ENCODE assay signal across 24 cellular contexts in the genomic region with DNA sequence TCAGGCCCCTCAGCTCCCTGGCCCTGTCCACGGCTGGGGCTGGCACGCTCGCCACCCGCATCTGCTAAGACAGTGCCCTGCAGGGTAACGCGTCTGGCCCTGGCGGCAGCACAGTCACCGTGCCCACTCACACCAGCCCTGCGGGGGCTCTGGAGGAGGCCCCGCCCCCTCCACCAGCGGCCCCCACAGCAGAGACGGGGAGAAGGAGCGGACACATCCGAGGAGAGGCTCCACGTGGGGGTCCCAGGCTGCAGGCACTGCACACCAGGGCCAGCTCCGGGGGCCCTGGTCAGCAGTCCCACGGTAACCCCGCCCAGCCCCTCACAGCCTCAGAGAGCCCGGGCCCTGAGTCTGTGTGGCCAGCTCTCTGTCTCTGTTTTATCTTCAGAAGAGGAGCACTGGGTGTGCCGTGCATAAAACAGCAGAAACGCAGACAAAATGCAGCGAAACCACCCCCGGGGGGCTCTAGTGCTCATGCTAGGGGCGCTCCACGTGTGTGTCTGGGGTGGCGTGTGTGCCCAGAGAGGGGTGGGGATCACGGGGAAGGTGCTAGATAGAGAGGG.
"Had no signal": no experiment of that assay in that cellular context is flagged by ENCODE, and none has a peak within 500 bp of the region (broad histone marks: within the 10 kb centered on the region; RNA-seq: fewer than 3 reads in every experiment).

No MANE protein-coding gene starts in this region.

- H3K4me3 ChIP-seq: gastrocnemius medialis, heart left ventricle, hepatocyte, lung, mucosa of descending colon, psoas muscle, sigmoid colon, testis, tibial artery had no signal

- H3K27me3 ChIP-seq: gastrocnemius medialis, heart left ventricle, hepatocyte, sigmoid colon, testis, tibial artery had no signal

- H3K27ac Mint-ChIP-seq: memory B cell; mesothelial cell of epicardium; naive B cell; natural killer cell treated with Interleukin-12 subunit alpha and Interleukin-12 subunit beta and Interleukin-15 and Interleukin-18, amount 100 ng/mL, for 72 hours; stimulated activated effector memory CD8-positive, alpha-beta T cell treated with anti-CD3 and anti-CD28 coated beads, Interleukin-12 subunit alpha, Interleukin-12 subunit beta, amount 100 ng/mL, for 72 hours; type B pancreatic cell had no signal

- H3K9me3 Mint-ChIP-seq: memory B cell; natural killer cell treated with Interleukin-12 subunit alpha and Interleukin-12 subunit beta and Interleukin-15 and Interleukin-18, amount 100 ng/mL, for 72 hours; neural crest cell; stimulated activated effector memory CD8-positive, alpha-beta T cell treated with anti-CD3 and anti-CD28 coated beads, Interleukin-12 subunit alpha, Interleukin-12 subunit beta, amount 100 ng/mL, for 72 hours; type B pancreatic cell had no signal

- H3K27ac ChIP-seq: gastrocnemius medialis, heart left ventricle, hepatocyte, psoas muscle, sigmoid colon, testis, tibial artery had no signal

- ATAC-seq: gastrocnemius medialis; heart left ventricle; left lobe of liver; mucosa of descending colon; psoas muscle; right cardiac atrium; stimulated activated effector memory CD8-positive, alpha-beta T cell treated with anti-CD3 and anti-CD28 coated beads, Interleukin-12 subunit alpha, Interleukin-12 subunit beta, amount 100 ng/mL, for 72 hours had no signal

- H3K27me3 Mint-ChIP-seq: memory B cell; naive B cell; natural killer cell treated with Interleukin-12 subunit alpha and Interleukin-12 subunit beta and Interleukin-15 and Interleukin-18, amount 100 ng/mL, for 72 hours; type B pancreatic cell had no signal

- H3K4me1 ChIP-seq: gastrocnemius medialis, psoas muscle, sigmoid colon, testis, tibial artery had no signal

- H3K9me3 ChIP-seq: gastrocnemius medialis, psoas muscle, testis had no signal

- DNase-seq: cortex of kidney; foreskin fibroblast; gastrocnemius medialis; heart left ventricle; mucosa of descending colon; naive B cell; psoas muscle; sigmoid colon; stimulated activated CD4-positive, alpha-beta T cell treated with anti-CD3 and anti-CD28 coated beads, Interleukin-2, amount 100 ng/mL, for 24 hours; stimulated activated CD4-positive, alpha-beta T cell treated with anti-CD3 and anti-CD28 coated beads, Interleukin-4, amount 100 ng/mL, for 24 hours; stimulated activated naive CD4-positive, alpha-beta T cell treated with Interleukin-2 at 50 U/mL for 16 hours; substantia nigra; testis had no signal

- H2AFZ ChIP-seq: hepatocyte had no signal

- H3K36me3 Mint-ChIP-seq: natural killer cell treated with Interleukin-12 subunit alpha and Interleukin-12 subunit beta and Interleukin-15 and Interleukin-18, amount 100 ng/mL, for 72 hours; stimulated activated effector memory CD8-positive, alpha-beta T cell treated with anti-CD3 and anti-CD28 coated beads, Interleukin-12 subunit alpha, Interleukin-12 subunit beta, amount 100 ng/mL, for 72 hours; type B pancreatic cell had no signal

- H3K4me1 Mint-ChIP-seq: memory B cell; mesothelial cell of epicardium; naive B cell; neural crest cell; stimulated activated effector memory CD8-positive, alpha-beta T cell treated with anti-CD3 and anti-CD28 coated beads, Interleukin-12 subunit alpha, Interleukin-12 subunit beta, amount 100 ng/mL, for 72 hours had no signal

- H3K4me3 Mint-ChIP-seq: memory B cell; mesothelial cell of epicardium; naive B cell; natural killer cell treated with Interleukin-12 subunit alpha and Interleukin-12 subunit beta and Interleukin-15 and Interleukin-18, amount 100 ng/mL, for 72 hours; neural crest cell; stimulated activated effector memory CD8-positive, alpha-beta T cell treated with anti-CD3 and anti-CD28 coated beads, Interleukin-12 subunit alpha, Interleukin-12 subunit beta, amount 100 ng/mL, for 72 hours; type B pancreatic cell had no signal

- H3K4me2 ChIP-seq: hepatocyte had no signal
